Comparison of ENCODE assay signal across 32 cellular contexts in the genomic region with DNA sequence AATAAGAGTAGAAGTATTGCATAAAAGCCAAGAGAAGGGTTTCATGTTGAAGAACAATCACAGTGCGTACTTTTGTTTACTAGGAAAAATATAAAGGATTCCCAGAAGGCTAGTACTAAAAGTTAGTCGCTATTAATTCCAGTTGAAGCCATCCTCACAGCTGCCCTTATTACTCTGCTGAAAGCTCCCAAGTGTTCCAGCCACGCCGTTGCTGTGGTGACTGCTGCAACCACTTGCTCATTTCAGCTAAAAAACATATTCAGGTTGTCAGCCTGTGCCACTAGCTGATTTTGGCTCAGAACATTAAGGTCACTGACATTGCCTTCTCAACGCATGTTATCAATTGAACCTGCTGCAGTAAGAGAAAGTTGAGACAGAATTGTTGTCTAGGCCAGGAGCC.
"Had no signal": no experiment of that assay in that cellular context is flagged by ENCODE, and none has a peak within 500 bp of the region (broad histone marks: within the 10 kb centered on the region; RNA-seq: fewer than 3 reads in every experiment).

No MANE protein-coding gene starts in this region.

- H3K4me3 ChIP-seq: esophagus muscularis mucosa, gastrocnemius medialis had no signal

- H3K36me3 ChIP-seq: esophagus muscularis mucosa, gastrocnemius medialis had no signal

- ATAC-seq: activated naive CD4-positive, alpha-beta T cell treated with anti-CD3 and anti-CD28 coated beads, Interleukin-2, amount 50 U/mL, for 72 hours; activated T-cell treated with anti-CD3 and anti-CD28 coated beads, Interleukin-2, amount 50 U/mL, for 72 hours; effector memory CD8-positive, alpha-beta T cell; foreskin keratinocyte; gastrocnemius medialis; WTC11 had no signal

- H3K36me3 Mint-ChIP-seq: activated naive CD4-positive, alpha-beta T cell treated with anti-CD3 and anti-CD28 coated beads, Interleukin-2, amount 10 ng/mL, durations not matched to agents 7 days and 5 days; activated naive CD8-positive, alpha-beta T cell treated with anti-CD3 and anti-CD28 coated beads, Interleukin-2, amount 10 ng/mL, durations not matched to agents 7 days and 5 days; WTC11 had no signal

- H3K27me3 ChIP-seq: esophagus muscularis mucosa, foreskin keratinocyte, gastrocnemius medialis had no signal

- DNase-seq: activated CD4-positive, alpha-beta memory T cell treated with anti-CD3 and anti-CD28 coated beads, Interleukin-2, amount 10 ng/mL, durations not matched to agents 7 days and 5 days; activated CD4-positive, alpha-beta T cell treated with anti-CD3 and anti-CD28 coated beads for 1 hour; activated CD4-positive, alpha-beta T cell treated with anti-CD3 and anti-CD28 coated beads for 4 hours; activated CD4-positive, alpha-beta T cell treated with anti-CD3 and anti-CD28 coated beads, Interleukin-2, amount 10 ng/mL, durations not matched to agents 7 days and 5 days; activated CD4-positive, alpha-beta T cell treated with anti-CD3 and anti-CD28 coated beads, Interleukin-2, amount 50 U/mL, for 4 hours; activated CD8-positive, alpha-beta memory T cell treated with anti-CD3 and anti-CD28 coated beads, Interleukin-2, amount 50 U/mL, for 48 hours; activated gamma-delta T cell; activated naive CD4-positive, alpha-beta T cell; activated naive CD4-positive, alpha-beta T cell treated with anti-CD3 and anti-CD28 coated beads, Interleukin-2, amount 10 ng/mL, durations not matched to agents 7 days and 5 days; activated naive CD8-positive, alpha-beta T cell treated with anti-CD3 and anti-CD28 coated beads, Interleukin-2, amount 10 ng/mL, durations not matched to agents 7 days and 5 days; activated T-cell treated with anti-CD3 and anti-CD28 coated beads for 4 hours; activated T-cell treated with anti-CD3 and anti-CD28 coated beads, Interleukin-2, amount 50 U/mL, for 24 hours; activated T-cell treated with anti-CD3 and anti-CD28 coated beads, Interleukin-2, amount 50 U/mL, for 72 hours; amniotic stem cell; anterior cingulate cortex; caudate nucleus; cortex of kidney; dermis blood vessel endothelial cell; effector CD4-positive, alpha-beta T cell; effector memory CD8-positive, alpha-beta T cell; erythroblast; foreskin keratinocyte; gastrocnemius medialis; glutamatergic neuron; T-helper 1 cell; T-helper 2 cell had no signal

- H3K4me3 Mint-ChIP-seq: activated CD4-positive, alpha-beta memory T cell treated with anti-CD3 and anti-CD28 coated beads, Interleukin-2, amount 10 ng/mL, durations not matched to agents 7 days and 5 days; activated CD4-positive, alpha-beta T cell treated with anti-CD3 and anti-CD28 coated beads, Interleukin-2, amount 10 ng/mL, durations not matched to agents 7 days and 5 days; activated naive CD4-positive, alpha-beta T cell treated with anti-CD3 and anti-CD28 coated beads, Interleukin-2, amount 10 ng/mL, durations not matched to agents 7 days and 5 days; activated naive CD8-positive, alpha-beta T cell treated with anti-CD3 and anti-CD28 coated beads, Interleukin-2, amount 10 ng/mL, durations not matched to agents 7 days and 5 days; activated T-cell treated with anti-CD3 and anti-CD28 coated beads, Interleukin-2, amount 50 U/mL, for 24 hours; effector memory CD8-positive, alpha-beta T cell; WTC11 had no signal

- FAIRE-seq: astrocyte, colon had no signal

- H3K27ac ChIP-seq: esophagus muscularis mucosa, foreskin keratinocyte, gastrocnemius medialis, VCaP had no signal

- H3K9me3 ChIP-seq: esophagus muscularis mucosa, gastrocnemius medialis had no signal

- H3K27me3 Mint-ChIP-seq: activated CD4-positive, alpha-beta memory T cell treated with anti-CD3 and anti-CD28 coated beads, Interleukin-2, amount 10 ng/mL, durations not matched to agents 7 days and 5 days; activated CD4-positive, alpha-beta T cell treated with anti-CD3 and anti-CD28 coated beads, Interleukin-2, amount 10 ng/mL, durations not matched to agents 7 days and 5 days; activated naive CD4-positive, alpha-beta T cell treated with anti-CD3 and anti-CD28 coated beads, Interleukin-2, amount 10 ng/mL, durations not matched to agents 7 days and 5 days; activated naive CD8-positive, alpha-beta T cell treated with anti-CD3 and anti-CD28 coated beads, Interleukin-2, amount 10 ng/mL, durations not matched to agents 7 days and 5 days; activated T-cell treated with anti-CD3 and anti-CD28 coated beads, Interleukin-2, amount 50 U/mL, for 24 hours; effector memory CD8-positive, alpha-beta T cell had no signal

- H3K27ac Mint-ChIP-seq: activated CD4-positive, alpha-beta memory T cell treated with anti-CD3 and anti-CD28 coated beads, Interleukin-2, amount 10 ng/mL, durations not matched to agents 7 days and 5 days; activated CD4-positive, alpha-beta T cell treated with anti-CD3 and anti-CD28 coated beads, Interleukin-2, amount 10 ng/mL, durations not matched to agents 7 days and 5 days; activated naive CD4-positive, alpha-beta T cell treated with anti-CD3 and anti-CD28 coated beads, Interleukin-2, amount 10 ng/mL, durations not matched to agents 7 days and 5 days; activated naive CD4-positive, alpha-beta T cell treated with anti-CD3 and anti-CD28 coated beads, Interleukin-2, amount 50 U/mL, for 72 hours; activated naive CD8-positive, alpha-beta T cell treated with anti-CD3 and anti-CD28 coated beads, Interleukin-2, amount 10 ng/mL, durations not matched to agents 7 days and 5 days; activated T-cell treated with anti-CD3 and anti-CD28 coated beads, Interleukin-2, amount 50 U/mL, for 24 hours; activated T-cell treated with anti-CD3 and anti-CD28 coated beads, Interleukin-2, amount 50 U/mL, for 72 hours; effector memory CD8-positive, alpha-beta T cell; WTC11 had no signal
